8 cellular contexts compared by ENCODE assay signal in genomic region chr22:45503071-45503815, GRCh38. TPM values are rescaled to one million over a fixed set of nuclear protein-coding genes. Genes with fewer than 3 reads are reported as not detected.
A peak's percentile ranks its signal among the peaks of the same experiment; 100 is the strongest.
DNase-seq lines count a peak whose midpoint lies in the region; ATAC-seq and TF ChIP-seq lines count a peak whose summit lies in the region.

No MANE protein-coding gene starts in this region.

- TF ChIP-seq RAD21 in SK-N-SH (IDR thresholded peaks at IDR 0.05; ENCODE audit: low read length) = no peak

- POLR2A ChIA-PET in SK-N-SH (lab: Yijun Ruan, JAX) = no interaction called here
- POLR2A ChIA-PET in CD4-positive, alpha-beta memory T cell (lab: Charles Lee; ENCODE audit: partially characterized antibody) = no interaction called here

- no peaks in the 10 kb centered on the region for H3K9me2 ChIP-seq in SK-N-SH

- ATAC-seq in sciatic nerve (peak; percentile 1), HG02885 (IDR thresholded peaks at IDR 0.05; ENCODE audit: poor library complexity, unreplicated experiment) (no peak), GM18517 (IDR thresholded peaks at IDR 0.05; ENCODE audit: unreplicated experiment) (no peak)

- no peaks in the 10 kb centered on the region for H3K9me3 ChIP-seq in SK-N-SH
- H3K9me3 ChIP-seq in CD4-positive, alpha-beta memory T cell (ENCODE audit: control insufficient read depth in 1 of 2, low read length in 2 of 2) = no peaks in the 10 kb centered on the region

- H3K9me3 Mint-ChIP-seq in CD4-positive, alpha-beta memory T cell = no peaks in the 10 kb centered on the region

- TF ChIP-seq EP300 in SK-N-SH (IDR thresholded peaks at IDR 0.05; ENCODE audit: borderline replicate concordance in 1 of 2, low read depth in 1 of 2, low read length in 1 of 2) = no peak

- H3K4me3 ChIP-seq in SK-N-SH (ENCODE audit: low read depth in 2 of 2, low read length in 1 of 2) = peak overlapping the region; percentile 77
- no peak overlapping the region for H3K4me3 ChIP-seq in CD4-positive, alpha-beta memory T cell (ENCODE audit: low read length in 2 of 2)

- TF ChIP-seq CTCF in SK-N-SH (IDR thresholded peaks at IDR 0.05) = no peak

- no peaks in the 10 kb centered on the region for H3K36me3 Mint-ChIP-seq in CD4-positive, alpha-beta memory T cell

- no peaks in the 10 kb centered on the region for H3K36me3 ChIP-seq in SK-N-SH (replicated peaks in 1 of 2; ENCODE audit: control insufficient read depth in 1 of 2, insufficient read depth in 2 of 2, low read length in 1 of 2)
- no peaks in the 10 kb centered on the region for H3K36me3 ChIP-seq in CD4-positive, alpha-beta memory T cell (ENCODE audit: insufficient read depth, low read length)

- no peaks in the 10 kb centered on the region for H3K4me1 Mint-ChIP-seq in CD4-positive, alpha-beta memory T cell

- peak overlapping the region; percentile 65 to 91 for H3K27ac ChIP-seq in SK-N-SH (ENCODE audit: low read depth in 2 of 2, low read length in 1 of 2)
- H3K27ac ChIP-seq in CD4-positive, alpha-beta memory T cell (ENCODE audit: low read depth, low read length) = no peak overlapping the region

- CTCF ChIA-PET in SK-N-SH (lab: Yijun Ruan, JAX) = interaction anchor here (1.0 to 2.7 kb wide), 12 partner anchors 9 to 234 kb away, joined by 3 to 19 read pairs (median 4); no protein-coding TSS in a partner anchor
- CTCF ChIA-PET in CD4-positive, alpha-beta memory T cell (lab: Charles Lee; ENCODE audit: partially characterized antibody) = no interaction called here

- H3K27me3 Mint-ChIP-seq in CD4-positive, alpha-beta memory T cell = peaks cover 25 to 34% of the 10 kb centered on the region in 2 donors

- no peak overlapping the region for H3K27ac Mint-ChIP-seq in CD4-positive, alpha-beta memory T cell

- H3K79me2 ChIP-seq in SK-N-SH (ENCODE audit: insufficient read depth) = peaks cover 52% of the 10 kb centered on the region

- no peak overlapping the region for H3K4me3 Mint-ChIP-seq in CD4-positive, alpha-beta memory T cell

- H3K4me1 ChIP-seq in SK-N-SH (ENCODE audit: control insufficient read depth in 1 of 2, insufficient read depth in 2 of 2, low read depth in 1 of 2, low read length in 1 of 2) = peaks cover 17 to 40% of the 10 kb centered on the region in 2 experiments; a peak in 3 of 4 replicates
- H3K4me1 ChIP-seq in CD4-positive, alpha-beta memory T cell (ENCODE audit: insufficient read depth, low read length) = peaks cover 5% of the 10 kb centered on the region

- intact Hi-C loops in sciatic nerve (cut with DNase I) = no loop called here
- intact Hi-C loops in CD4-positive, alpha-beta memory T cell (cut with micrococcal nuclease) = no loop called here

- peak overlapping the region; percentile 84 for H3K9ac ChIP-seq in SK-N-SH

- no peaks in the 10 kb centered on the region for H3K27me3 ChIP-seq in SK-N-SH (ENCODE audit: insufficient read depth)
- peaks cover 5% of the 10 kb centered on the region for H3K27me3 ChIP-seq in CD4-positive, alpha-beta memory T cell (ENCODE audit: insufficient read depth, low read length)

- H2AFZ ChIP-seq in SK-N-SH (ENCODE audit: low read depth) = peak overlapping the region; percentile 72

- H4K20me1 ChIP-seq in SK-N-SH (ENCODE audit: insufficient read depth) = no peaks in the 10 kb centered on the region

- H3F3A ChIP-seq in SK-N-SH (replicated peaks; ENCODE audit: insufficient read depth) = peaks cover 3% of the 10 kb centered on the region

- DNase-seq in GM03348 (ENCODE audit: low spot score) (peak; percentile 47), SK-N-SH (peak; percentile 72), hepatic stellate cell (ENCODE audit: low spot score) (peak; percentile 11), sciatic nerve (ENCODE audit: low spot score) (no peak), iPS-NIHi7 (ENCODE audit: extremely low spot score) (no peak)
- DNase-seq in CD4-positive, alpha-beta memory T cell = no peak

- WGBS in SK-N-SH (ENCODE audit: low lambda C conversion rate) = 9% methylated on average over 19 of the region's 51 CpGs

- peak overlapping the region; percentile 99 for H3K4me2 ChIP-seq in SK-N-SH

TF ChIP-seq in SK-N-SH, 30 proteins besides CTCF, POLR2A, EP300 and RAD21:
- TF ChIP-seq, protein P1, sequence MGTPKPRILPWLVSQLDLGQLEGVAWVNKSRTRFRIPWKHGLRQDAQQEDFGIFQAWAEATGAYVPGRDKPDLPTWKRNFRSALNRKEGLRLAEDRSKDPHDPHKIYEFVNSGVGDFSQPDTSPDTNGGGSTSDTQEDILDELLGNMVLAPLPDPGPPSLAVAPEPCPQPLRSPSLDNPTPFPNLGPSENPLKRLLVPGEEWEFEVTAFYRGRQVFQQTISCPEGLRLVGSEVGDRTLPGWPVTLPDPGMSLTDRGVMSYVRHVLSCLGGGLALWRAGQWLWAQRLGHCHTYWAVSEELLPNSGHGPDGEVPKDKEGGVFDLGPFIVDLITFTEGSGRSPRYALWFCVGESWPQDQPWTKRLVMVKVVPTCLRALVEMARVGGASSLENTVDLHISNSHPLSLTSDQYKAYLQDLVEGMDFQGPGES (IDR thresholded peaks at IDR 0.05; ENCODE audit: low read depth, low read length) = no peak
- TF ChIP-seq FOXJ3 (CRISPR knock-in tag; IDR thresholded peaks at IDR 0.05) (no peak), TAF1 (IDR thresholded peaks at IDR 0.05; ENCODE audit: borderline replicate concordance, low read depth, low read length) (no peak), RCOR1 (IDR thresholded peaks at IDR 0.05; ENCODE audit: low read length) (0 out of 2 replicates have a peak, but pooled peaks have one; percentile 18)
- TF ChIP-seq, protein P2, sequence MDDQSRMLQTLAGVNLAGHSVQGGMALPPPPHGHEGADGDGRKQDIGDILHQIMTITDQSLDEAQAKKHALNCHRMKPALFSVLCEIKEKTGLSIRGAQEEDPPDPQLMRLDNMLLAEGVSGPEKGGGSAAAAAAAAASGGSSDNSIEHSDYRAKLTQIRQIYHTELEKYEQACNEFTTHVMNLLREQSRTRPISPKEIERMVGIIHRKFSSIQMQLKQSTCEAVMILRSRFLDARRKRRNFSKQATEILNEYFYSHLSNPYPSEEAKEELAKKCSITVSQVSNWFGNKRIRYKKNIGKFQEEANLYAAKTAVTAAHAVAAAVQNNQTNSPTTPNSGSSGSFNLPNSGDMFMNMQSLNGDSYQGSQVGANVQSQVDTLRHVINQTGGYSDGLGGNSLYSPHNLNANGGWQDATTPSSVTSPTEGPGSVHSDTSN (IDR thresholded peaks at IDR 0.05) = no peak
- TF ChIP-seq, protein P3, sequence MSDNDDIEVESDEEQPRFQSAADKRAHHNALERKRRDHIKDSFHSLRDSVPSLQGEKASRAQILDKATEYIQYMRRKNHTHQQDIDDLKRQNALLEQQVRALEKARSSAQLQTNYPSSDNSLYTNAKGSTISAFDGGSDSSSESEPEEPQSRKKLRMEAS (IDR thresholded peaks at IDR 0.05; ENCODE audit: low read depth) = no peak

RNA-seq across cellular contexts. Expression of gene FBLN1, which starts 0.6 kb away (rescaled TPM):
- polyA plus RNA-seq in SK-N-SH (2012; rRNA removed) = 94.8 and 147 TPM in 2 replicates
- 68.7 and 110 TPM in 2 replicates for polyA plus RNA-seq in SK-N-SH (2012; cell fraction: cytosol; rRNA removed)
- 83.2 and 89.7 TPM in 2 replicates for polyA plus RNA-seq in SK-N-SH (2012; cell fraction: nucleus; rRNA removed)
- 624 TPM for total RNA-seq in sciatic nerve
- not detected for total RNA-seq in CD4-positive, alpha-beta memory T cell
- polyA plus RNA-seq in CD4-positive, alpha-beta memory T cell = not detected

Comparison
In these comparisons a context has a peak if more than half of its experiments do, and no peak if none do; other contexts are left out.
1. DNase-seq: peak in GM03348 (single experiment), SK-N-SH (single experiment) and hepatic stellate cell (single experiment); none in sciatic nerve (single experiment), CD4-positive, alpha-beta memory T cell (0 of 5) and iPS-NIHi7 (single experiment).
2. H3K4me3 ChIP-seq: peak in SK-N-SH (2 of 2); none in CD4-positive, alpha-beta memory T cell (0 of 2).
3. RNA of gene FBLN1, which starts 0.6 kb away (total RNA-seq): 624 TPM in sciatic nerve (single experiment); not detected in CD4-positive, alpha-beta memory T cell; every median in the first group is over 100 times any median in the second.